13 cellular contexts compared by ENCODE assay signal in genomic region chr1:235330918-235331285, GRCh38. TPM values are rescaled to one million over a fixed set of nuclear protein-coding genes. Genes with fewer than 3 reads are reported as not detected.
A peak's percentile ranks its signal among the peaks of the same experiment; 100 is the strongest.
DNase-seq lines count a peak whose midpoint lies in the region; ATAC-seq, FAIRE-seq and TF ChIP-seq lines count a peak whose summit lies in the region.
"Had no signal": no experiment of that assay in that cellular context is flagged by ENCODE, and none has a peak within 500 bp of the region (broad histone marks: within the 10 kb centered on the region; RNA-seq: fewer than 3 reads in every experiment).

No MANE protein-coding gene starts in this region.

- BruUV-seq in A673 (replicated peaks; lab: Mats Ljungman, UMichigan), result no TSS peak

- peaks cover 18% of the 10 kb centered on the region for H3K36me3 Mint-ChIP-seq in activated B cell treated with CpG ODN at 0.5 μM for 24 hours (ENCODE audit: low read depth)

- H2AFZ ChIP-seq in keratinocyte (ENCODE audit: control insufficient read depth, low read length), result no peak overlapping the region

- no peaks in the 10 kb centered on the region for H3K27me3 ChIP-seq in A673 (replicated peaks; ENCODE audit: insufficient read depth, low read depth, low read length, poor library complexity)
- H3K27me3 ChIP-seq in keratinocyte (ENCODE audit: control insufficient read depth, extremely low read depth, insufficient read depth, low read length), result no peaks in the 10 kb centered on the region

- peak overlapping the region; percentile 20 for H3K4me3 Mint-ChIP-seq in activated B cell treated with CpG ODN at 0.5 μM for 24 hours

- H3K9ac ChIP-seq in keratinocyte (ENCODE audit: control insufficient read depth, extremely low read depth, insufficient read depth, low read length), result no peak overlapping the region
- peak overlapping the region in 1 of 2 donors; percentile 12 for H3K9ac ChIP-seq in kidney (ENCODE audit: low read length in 2 of 2)

- CTCF ChIA-PET in A673 (lab: Charles Lee) (no interaction called here), HEK293 (lab: Yijun Ruan, JAX) (interaction anchor here (1.2 to 4.5 kb wide), 4 partner anchors 12 to 85 kb away, joined by 3 to 42 read pairs (median 3); no protein-coding TSS in a partner anchor), activated B cell treated with CpG ODN at 0.5 μM for 24 hours (lab: Charles Lee) (interaction anchor here (1.6 kb wide), 1 partner anchor 78 kb away, joined by 7 read pairs; no protein-coding TSS in a partner anchor)

- peaks cover 71% of the 10 kb centered on the region for H3K79me2 ChIP-seq in keratinocyte (ENCODE audit: control insufficient read depth, insufficient read depth, low read length)

- POLR2A ChIA-PET in A673 (lab: Charles Lee; ENCODE audit: low non-redundant PET), result no interaction called here
- POLR2A ChIA-PET in HEK293 (lab: Yijun Ruan, JAX), result interaction anchor here (0.7 to 2.1 kb wide), 3 partner anchors 37 to 173 kb away, joined by 3 to 4 read pairs (median 3); partner anchors contain the start of genes B3GALNT2, RBM34 and TBCE
- POLR2A ChIA-PET in activated B cell treated with CpG ODN at 0.5 μM for 24 hours (lab: Charles Lee), result interaction anchor here (0.7 kb wide), 1 partner anchor 9 kb away, joined by 7 read pairs; no protein-coding TSS in a partner anchor

- H3K9me3 ChIP-seq in A673 (ENCODE audit: low read depth, low read length, poor library complexity, severe bottlenecking), result no peaks in the 10 kb centered on the region
- H3K9me3 ChIP-seq in HEK293 (ENCODE audit: control insufficient read depth, insufficient read depth, low read depth, low read length), result no peaks in the 10 kb centered on the region
- H3K9me3 ChIP-seq in keratinocyte (ENCODE audit: control insufficient read depth, low read depth, low read length), result no peaks in the 10 kb centered on the region
- no peaks in the 10 kb centered on the region for H3K9me3 ChIP-seq in kidney (ENCODE audit: control insufficient read depth in 1 of 2, low read length in 2 of 2)
- H3K9me3 ChIP-seq: thoracic aorta had no signal

- H3K27ac ChIP-seq in A673 (ENCODE audit: low read depth, low read length, poor library complexity, severe bottlenecking), result peak overlapping the region; percentile 92
- no peak overlapping the region for H3K27ac ChIP-seq in HEK293 (ENCODE audit: extremely low read depth, low read depth, low read length)
- H3K27ac ChIP-seq in keratinocyte (ENCODE audit: control insufficient read depth, insufficient read depth, low read length), result no peak overlapping the region
- H3K27ac ChIP-seq in kidney (ENCODE audit: low read depth in 2 of 2, low read length in 2 of 2), result no peak overlapping the region

- TF ChIP-seq CTCF in A673 (conservative IDR thresholded peaks at IDR 0.05; ENCODE audit: low read depth, low read length), result no peak
- no peak for TF ChIP-seq CTCF in HEK293 (tag by site-specific recombination; IDR thresholded peaks at IDR 0.05)
- TF ChIP-seq CTCF in activated B cell treated with CpG ODN at 0.5 μM for 24 hours (IDR thresholded peaks at IDR 0.05), result no peak
- TF ChIP-seq CTCF in keratinocyte (optimal IDR thresholded peaks at IDR 0.05 in 1 of 3, IDR thresholded peaks at IDR 0.05 in 1 of 3, conservative IDR thresholded peaks at IDR 0.05 in 1 of 3; ENCODE audit: extremely low read depth in 1 of 3, insufficient read depth in 2 of 3, low read length in 3 of 3), result no peak
- no peak for TF ChIP-seq CTCF in kidney (IDR thresholded peaks at IDR 0.05; ENCODE audit: borderline replicate concordance, extremely low read depth, insufficient read depth)

- peak overlapping the region; percentile 37 for H3K27ac Mint-ChIP-seq in activated B cell treated with CpG ODN at 0.5 μM for 24 hours

- H3K4me1 ChIP-seq in A673 (ENCODE audit: insufficient read depth, low read length, poor library complexity, severe bottlenecking), result peaks cover 13% of the 10 kb centered on the region
- H3K4me1 ChIP-seq in HEK293 (ENCODE audit: control insufficient read depth, insufficient read depth, low read length), result peaks cover 22% of the 10 kb centered on the region
- H3K4me1 ChIP-seq in keratinocyte (ENCODE audit: control insufficient read depth, extremely low read depth, insufficient read depth, low read length), result peaks cover 19% of the 10 kb centered on the region
- peaks cover 6 to 29% of the 10 kb centered on the region in 2 donors for H3K4me1 ChIP-seq in kidney (ENCODE audit: control insufficient read depth in 1 of 2, insufficient read depth in 1 of 2, low read depth in 1 of 2, low read length in 2 of 2)

- intact Hi-C loops in A673 (cut with micrococcal nuclease; ENCODE audit: unreplicated experiment), result no loop called here
- intact Hi-C loops in activated B cell treated with CpG ODN at 0.5 μM for 24 hours (cut with micrococcal nuclease), result no loop called here
- intact Hi-C loops in kidney (cut with DNase I), result no loop called here

- DNase-seq in A673 (ENCODE audit: low spot score) (no peak), activated B cell treated with CpG ODN at 0.5 μM for 24 hours (no peak), keratinocyte (ENCODE audit: low read depth, low spot score) (no peak), DMS 273 (lab: John Stamatoyannopoulos, UW; ENCODE audit: unreplicated experiment) (no peak), kidney (no peak), foreskin melanocyte (no peak)
- DNase-seq: activated CD4-positive, CD25-positive, alpha-beta regulatory T cell; caudate nucleus; KG1; NCI-H2107 had no signal

- no peaks in the 10 kb centered on the region for H3K27me3 Mint-ChIP-seq in activated B cell treated with CpG ODN at 0.5 μM for 24 hours

- no peak for ATAC-seq in activated B cell treated with CpG ODN at 0.5 μM for 24 hours (ENCODE audit: low read depth)
- ATAC-seq in HG03280 (IDR thresholded peaks at IDR 0.05; ENCODE audit: unreplicated experiment), result no peak

- no peaks in the 10 kb centered on the region for H3K9me3 Mint-ChIP-seq in activated B cell treated with CpG ODN at 0.5 μM for 24 hours

- H3K36me3 ChIP-seq in A673 (ENCODE audit: insufficient read depth, low read length, poor library complexity, severe bottlenecking) (no peaks in the 10 kb centered on the region), HEK293 (ENCODE audit: control insufficient read depth in 2 of 2, insufficient read depth in 1 of 2, low read length in 2 of 2) (peaks cover 10 to 13% of the 10 kb centered on the region in 2 experiments; a peak in 2 of 3 replicates), keratinocyte (ENCODE audit: control insufficient read depth in 2 of 2, extremely low read depth in 1 of 2, insufficient read depth in 2 of 2, low read length in 2 of 2) (peaks cover 0 to 4% of the 10 kb centered on the region in 2 experiments), kidney (ENCODE audit: control insufficient read depth in 1 of 2, insufficient read depth in 2 of 2, low read length in 2 of 2) (peaks cover 0 to 2% of the 10 kb centered on the region in 2 donors)
- H3K36me3 ChIP-seq: thoracic aorta had no signal

- H3K4me3 ChIP-seq in A673 (ENCODE audit: low read depth, low read length, poor library complexity, severe bottlenecking), result peak overlapping the region; percentile 83
- H3K4me3 ChIP-seq in HEK293 (ENCODE audit: low read depth, low read length), result peak overlapping the region; percentile 23; the same call in 1 of the 2 replicates
- peak overlapping the region in 1 of 3 experiments; percentile 1 for H3K4me3 ChIP-seq in keratinocyte (ENCODE audit: control insufficient read depth in 2 of 3, extremely low read depth in 1 of 3, insufficient read depth in 2 of 3, low read depth in 1 of 3, low read length in 3 of 3)
- H3K4me3 ChIP-seq in kidney (ENCODE audit: low read length in 2 of 2), result peak overlapping the region in 1 of 2 donors; percentile 1

- FAIRE-seq in keratinocyte (lab: Jason Lieb, UNC), result no peak
- FAIRE-seq in kidney (lab: Jason Lieb, UNC), result no peak

- H3K9me1 ChIP-seq in keratinocyte (ENCODE audit: control insufficient read depth, extremely low read depth, insufficient read depth, low read length), result no peaks in the 10 kb centered on the region

- dilution Hi-C loops in keratinocyte (cut with MboI; ENCODE audit: extremely low pct_ligation_motif_present, low sequenced_read_pairs), result no loop called here

- no peaks in the 10 kb centered on the region for H4K20me1 ChIP-seq in keratinocyte (ENCODE audit: control insufficient read depth, extremely low read depth, insufficient read depth, low read length)

- peak overlapping the region; percentile 80 for H3K4me2 ChIP-seq in keratinocyte (ENCODE audit: control insufficient read depth, extremely low read depth, insufficient read depth, low read depth, low read length)

- peaks cover 12% of the 10 kb centered on the region for H3K4me1 Mint-ChIP-seq in activated B cell treated with CpG ODN at 0.5 μM for 24 hours

RNA-seq across cellular contexts. Expression of gene GGPS1, which starts 2.5 kb away (rescaled TPM):
- total RNA-seq in A673 (2021) (26.8 and 30.4 TPM in 2 replicates), activated B cell treated with CpG ODN at 0.5 μM for 24 hours (25.4 and 33.8 TPM in 2 replicates), kidney (39.0 TPM)
- polyA plus RNA-seq in keratinocyte (28.4 to 40.8 TPM (median 33.1 TPM) in 3 replicates), kidney (ENCODE audit: insufficient read depth, low read depth, low replicate concordance) (38.3 TPM)
- polyA plus RNA-seq in keratinocyte (2011; ENCODE audit: low read depth), result 25.4 TPM
- 35.3 and 64.9 TPM in 2 replicates for polyA plus RNA-seq in keratinocyte (2011; cell fraction: cytosol; rRNA removed)
- 20.9 and 22.3 TPM in 2 replicates for polyA plus RNA-seq in keratinocyte (2011; cell fraction: nucleus; rRNA removed)
- polyA plus RNA-seq in keratinocyte (2012; ENCODE audit: low replicate concordance), result 27.7 and 28.7 TPM in 2 replicates
- polyA minus RNA-seq in keratinocyte, result 7.4 to 23.9 TPM (median 20.2 TPM) in 3 replicates
- 18.6 TPM for polyA minus RNA-seq in keratinocyte (2011; cell fraction: cytosol; rRNA and poly(A)+ RNA removed)
- 4.2 and 9.5 TPM in 2 replicates for polyA minus RNA-seq in keratinocyte (2011; cell fraction: nucleus; rRNA and poly(A)+ RNA removed)

RNA-seq across cellular contexts. Expression of gene ARID4B, which starts 2.9 kb away (rescaled TPM):
- total RNA-seq in A673 (2021) (17.6 and 18.1 TPM in 2 replicates), activated B cell treated with CpG ODN at 0.5 μM for 24 hours (62.2 and 78.5 TPM in 2 replicates), kidney (50.3 TPM)
- polyA plus RNA-seq in keratinocyte (7.3 to 12.7 TPM (median 9.1 TPM) in 3 replicates), kidney (ENCODE audit: insufficient read depth, low read depth, low replicate concordance) (6.6 TPM)
- 48.0 TPM for polyA plus RNA-seq in keratinocyte (2011; ENCODE audit: low read depth)
- 4.9 and 6.8 TPM in 2 replicates for polyA plus RNA-seq in keratinocyte (2011; cell fraction: cytosol; rRNA removed)
- polyA plus RNA-seq in keratinocyte (2011; cell fraction: nucleus; rRNA removed), result 18.2 and 20.3 TPM in 2 replicates
- 10.0 and 14.7 TPM in 2 replicates for polyA plus RNA-seq in keratinocyte (2012; ENCODE audit: low replicate concordance)
- polyA minus RNA-seq in keratinocyte, result 9.9 to 17.2 TPM (median 10.4 TPM) in 3 replicates
- polyA minus RNA-seq in keratinocyte (2011; cell fraction: cytosol; rRNA and poly(A)+ RNA removed), result 7.5 TPM
- polyA minus RNA-seq in keratinocyte (2011; cell fraction: nucleus; rRNA and poly(A)+ RNA removed), result 28.1 and 49.2 TPM in 2 replicates

RNA-seq across cellular contexts. Expression of gene TBCE, which starts 36.3 kb away (rescaled TPM):
- total RNA-seq in A673 (2021) (22.1 and 26.3 TPM in 2 replicates), activated B cell treated with CpG ODN at 0.5 μM for 24 hours (13.9 and 19.1 TPM in 2 replicates), kidney (15.1 TPM)
- polyA plus RNA-seq in keratinocyte (19.4 to 27.5 TPM (median 20.9 TPM) in 3 replicates), kidney (ENCODE audit: insufficient read depth, low read depth, low replicate concordance) (22.6 TPM)
- 6.3 TPM for polyA plus RNA-seq in keratinocyte (2011; ENCODE audit: low read depth)
- 15.8 and 25.9 TPM in 2 replicates for polyA plus RNA-seq in keratinocyte (2011; cell fraction: cytosol; rRNA removed)
- 28.4 and 31.1 TPM in 2 replicates for polyA plus RNA-seq in keratinocyte (2011; cell fraction: nucleus; rRNA removed)
- 26.2 and 28.6 TPM in 2 replicates for polyA plus RNA-seq in keratinocyte (2012; ENCODE audit: low replicate concordance)
- 2.3 to 16.5 TPM (median 12.0 TPM) in 3 replicates for polyA minus RNA-seq in keratinocyte
- polyA minus RNA-seq in keratinocyte (2011; cell fraction: cytosol; rRNA and poly(A)+ RNA removed), result 8.4 TPM
- 13.6 and 19.9 TPM in 2 replicates for polyA minus RNA-seq in keratinocyte (2011; cell fraction: nucleus; rRNA and poly(A)+ RNA removed)
